2 cellular contexts compared by ENCODE assay signal in the genomic region with DNA sequence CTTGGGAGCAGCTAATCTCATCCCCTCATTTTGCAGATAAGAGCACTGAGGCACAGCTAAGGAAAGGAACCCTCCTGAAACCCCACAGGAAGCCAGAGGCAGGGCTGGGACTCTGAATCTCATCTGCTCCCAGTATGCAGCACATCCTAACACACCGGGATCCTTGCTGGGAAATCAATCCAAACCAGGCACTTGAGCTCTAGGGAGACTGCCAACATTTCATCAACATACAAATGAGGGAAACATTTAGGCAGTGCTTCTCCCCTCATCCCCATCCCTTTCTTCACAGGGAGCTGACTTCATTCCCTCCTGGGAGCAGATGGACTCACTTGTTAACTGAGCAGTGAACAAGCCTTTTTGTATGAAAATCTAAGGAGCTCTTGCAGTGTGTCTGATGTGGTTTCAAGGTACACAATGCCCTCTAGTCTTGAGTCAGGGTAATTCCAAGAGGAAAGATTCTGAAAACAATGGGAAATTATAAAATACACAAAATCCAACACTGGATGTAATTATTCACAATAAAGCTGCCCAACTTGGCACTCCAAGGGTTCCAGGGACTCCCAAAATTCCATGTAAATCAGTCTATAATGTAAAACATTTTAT.
TF ChIP-seq lines count a peak whose summit lies in the region.

No MANE protein-coding gene starts in this region.

TF ChIP-seq in SK-N-SH, 30 proteins besides CTCF, POLR2A, EP300 and RAD21 (continued from another document):
- no peak for TF ChIP-seq SMC3 (IDR thresholded peaks at IDR 0.05; ENCODE audit: low read depth, low read length)

TF ChIP-seq in SK-N-SH treated with all-trans-retinoic acid at 6 μM for 48 hours, 23 proteins besides CTCF, POLR2A, EP300 and RAD21 (continued from another document):
- TF ChIP-seq ISL1 (CRISPR knock-in tag; IDR thresholded peaks at IDR 0.05): no peak
- no peak for TF ChIP-seq ZNF565 (CRISPR knock-in tag; conservative IDR thresholded peaks at IDR 0.05; ENCODE audit: low read depth)
- no peak for TF ChIP-seq PPARA (CRISPR knock-in tag; IDR thresholded peaks at IDR 0.05; ENCODE audit: borderline replicate concordance)
- TF ChIP-seq BACH2 (CRISPR knock-in tag; IDR thresholded peaks at IDR 0.05; ENCODE audit: borderline replicate concordance): no peak
- no peak for TF ChIP-seq CSDC2 (CRISPR knock-in tag; IDR thresholded peaks at IDR 0.05)
- TF ChIP-seq TOX (CRISPR knock-in tag; IDR thresholded peaks at IDR 0.05; ENCODE audit: borderline replicate concordance): no peak
- TF ChIP-seq, protein P1, sequence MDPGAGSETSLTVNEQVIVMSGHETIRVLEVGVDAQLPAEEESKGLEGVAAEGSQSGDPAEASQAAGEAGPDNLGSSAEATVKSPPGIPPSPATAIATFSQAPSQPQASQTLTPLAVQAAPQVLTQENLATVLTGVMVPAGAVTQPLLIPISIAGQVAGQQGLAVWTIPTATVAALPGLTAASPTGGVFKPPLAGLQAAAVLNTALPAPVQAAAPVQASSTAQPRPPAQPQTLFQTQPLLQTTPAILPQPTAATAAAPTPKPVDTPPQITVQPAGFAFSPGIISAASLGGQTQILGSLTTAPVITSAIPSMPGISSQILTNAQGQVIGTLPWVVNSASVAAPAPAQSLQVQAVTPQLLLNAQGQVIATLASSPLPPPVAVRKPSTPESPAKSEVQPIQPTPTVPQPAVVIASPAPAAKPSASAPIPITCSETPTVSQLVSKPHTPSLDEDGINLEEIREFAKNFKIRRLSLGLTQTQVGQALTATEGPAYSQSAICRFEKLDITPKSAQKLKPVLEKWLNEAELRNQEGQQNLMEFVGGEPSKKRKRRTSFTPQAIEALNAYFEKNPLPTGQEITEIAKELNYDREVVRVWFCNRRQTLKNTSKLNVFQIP (CRISPR knock-in tag; IDR thresholded peaks at IDR 0.05; ENCODE audit: borderline replicate concordance, low read depth): no peak
- TF ChIP-seq, protein P2, sequence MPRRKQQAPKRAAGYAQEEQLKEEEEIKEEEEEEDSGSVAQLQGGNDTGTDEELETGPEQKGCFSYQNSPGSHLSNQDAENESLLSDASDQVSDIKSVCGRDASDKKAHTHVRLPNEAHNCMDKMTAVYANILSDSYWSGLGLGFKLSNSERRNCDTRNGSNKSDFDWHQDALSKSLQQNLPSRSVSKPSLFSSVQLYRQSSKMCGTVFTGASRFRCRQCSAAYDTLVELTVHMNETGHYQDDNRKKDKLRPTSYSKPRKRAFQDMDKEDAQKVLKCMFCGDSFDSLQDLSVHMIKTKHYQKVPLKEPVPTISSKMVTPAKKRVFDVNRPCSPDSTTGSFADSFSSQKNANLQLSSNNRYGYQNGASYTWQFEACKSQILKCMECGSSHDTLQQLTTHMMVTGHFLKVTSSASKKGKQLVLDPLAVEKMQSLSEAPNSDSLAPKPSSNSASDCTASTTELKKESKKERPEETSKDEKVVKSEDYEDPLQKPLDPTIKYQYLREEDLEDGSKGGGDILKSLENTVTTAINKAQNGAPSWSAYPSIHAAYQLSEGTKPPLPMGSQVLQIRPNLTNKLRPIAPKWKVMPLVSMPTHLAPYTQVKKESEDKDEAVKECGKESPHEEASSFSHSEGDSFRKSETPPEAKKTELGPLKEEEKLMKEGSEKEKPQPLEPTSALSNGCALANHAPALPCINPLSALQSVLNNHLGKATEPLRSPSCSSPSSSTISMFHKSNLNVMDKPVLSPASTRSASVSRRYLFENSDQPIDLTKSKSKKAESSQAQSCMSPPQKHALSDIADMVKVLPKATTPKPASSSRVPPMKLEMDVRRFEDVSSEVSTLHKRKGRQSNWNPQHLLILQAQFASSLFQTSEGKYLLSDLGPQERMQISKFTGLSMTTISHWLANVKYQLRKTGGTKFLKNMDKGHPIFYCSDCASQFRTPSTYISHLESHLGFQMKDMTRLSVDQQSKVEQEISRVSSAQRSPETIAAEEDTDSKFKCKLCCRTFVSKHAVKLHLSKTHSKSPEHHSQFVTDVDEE (CRISPR knock-in tag; IDR thresholded peaks at IDR 0.05): no peak
- no peak for TF ChIP-seq ZFP3 (CRISPR knock-in tag; IDR thresholded peaks at IDR 0.05)
- TF ChIP-seq ZNF8 (CRISPR knock-in tag; IDR thresholded peaks at IDR 0.05): no peak
- TF ChIP-seq ESRRG (CRISPR knock-in tag; IDR thresholded peaks at IDR 0.05): no peak
- no peak for TF ChIP-seq ARNTL (CRISPR knock-in tag; IDR thresholded peaks at IDR 0.05; ENCODE audit: borderline replicate concordance, low read depth)
TF ChIP-seq in SK-N-SH treated with all-trans-retinoic acid at 6 μM for 48 hours: peak in this region for 0.
